ENCODE assay signal across 10 cellular contexts in the genomic region with DNA sequence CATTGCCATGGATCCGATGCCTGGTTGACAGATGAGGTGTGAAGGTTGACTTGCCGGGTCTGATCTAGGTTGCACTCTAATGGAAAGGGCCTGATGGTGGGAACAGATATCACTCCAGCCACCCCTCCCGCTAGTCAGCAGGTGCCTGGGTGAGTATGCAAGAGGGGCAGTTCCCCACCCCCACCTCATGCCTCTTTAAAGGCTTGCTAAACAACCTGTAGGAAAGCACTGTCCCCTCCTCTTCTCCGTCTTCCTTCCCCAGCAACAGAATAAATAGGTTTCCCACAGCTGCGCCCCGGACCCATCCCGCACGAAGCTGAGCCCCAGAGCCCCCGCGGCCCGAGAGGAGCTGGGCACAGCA. TPM values are rescaled to one million over a fixed set of nuclear protein-coding genes. Genes with fewer than 3 reads are reported as not detected.
DNase-seq lines count a peak whose midpoint lies in the region; ATAC-seq and TF ChIP-seq lines count a peak whose summit lies in the region.
"Had no signal": no experiment of that assay in that cellular context is flagged by ENCODE, and none has a peak within 500 bp of the region (broad histone marks: within the 10 kb centered on the region; RNA-seq: fewer than 3 reads in every experiment).

No MANE protein-coding gene starts in this region.

- H3K9me3 Mint-ChIP-seq in natural killer cell treated with Interleukin-12 subunit alpha and Interleukin-12 subunit beta and Interleukin-15 and Interleukin-18, amount 100 ng/mL, for 72 hours, result no peaks in the 10 kb centered on the region

- H3K27me3 ChIP-seq in heart left ventricle, result peaks cover 41 to 99% (median 68%) of the 10 kb centered on the region in 9 donors
- H3K27me3 ChIP-seq in ascending aorta, result peaks cover 10% of the 10 kb centered on the region
- peaks cover 97% of the 10 kb centered on the region for H3K27me3 ChIP-seq in upper lobe of right lung

- no peak overlapping the region for H3K27ac ChIP-seq in heart left ventricle
- no peak overlapping the region for H3K27ac ChIP-seq in ascending aorta
- H3K27ac ChIP-seq in upper lobe of right lung, result no peak overlapping the region

- peaks cover 0 to 4% (median 0%) of the 10 kb centered on the region in 12 donors for H3K9me3 ChIP-seq in heart left ventricle
- H3K9me3 ChIP-seq in ascending aorta, result no peaks in the 10 kb centered on the region
- no peaks in the 10 kb centered on the region for H3K9me3 ChIP-seq in upper lobe of right lung

- DNase-seq in heart left ventricle (no peak), left cardiac atrium (no peak), ascending aorta (ENCODE audit: low spot score in 2 of 2) (no peak), upper lobe of right lung (no peak), NCI-H510A (lab: John Stamatoyannopoulos, UW) (no peak), ecto neural progenitor cell (ENCODE audit: low spot score) (no peak)
- DNase-seq in natural killer cell treated with Interleukin-12 subunit alpha and Interleukin-12 subunit beta and Interleukin-15 and Interleukin-18, amount 100 ng/mL, for 72 hours (ENCODE audit: low spot score), result no peak
- DNase-seq: activated naive CD4-positive, alpha-beta T cell treated with Interleukin-2 at 50 U/mL for 16 hours had no signal

- peak overlapping the region; percentile 62 for H3K4me3 Mint-ChIP-seq in natural killer cell treated with Interleukin-12 subunit alpha and Interleukin-12 subunit beta and Interleukin-15 and Interleukin-18, amount 100 ng/mL, for 72 hours

- WGBS in heart left ventricle, 4 donors, result 6 to 10% (median 8%) methylated on average over 10 to 11 of the region's 11 CpGs

- H3K36me3 ChIP-seq in heart left ventricle (no peaks in the 10 kb centered on the region), ascending aorta (no peaks in the 10 kb centered on the region), upper lobe of right lung (no peaks in the 10 kb centered on the region)

- H3K27ac Mint-ChIP-seq in natural killer cell treated with Interleukin-12 subunit alpha and Interleukin-12 subunit beta and Interleukin-15 and Interleukin-18, amount 100 ng/mL, for 72 hours, result no peak overlapping the region
- H3K27ac Mint-ChIP-seq: CD14-positive monocyte had no signal

- no peak for ATAC-seq in heart left ventricle
- no peak for ATAC-seq in left cardiac atrium
- ATAC-seq in natural killer cell treated with Interleukin-12 subunit alpha and Interleukin-12 subunit beta and Interleukin-15 and Interleukin-18, amount 100 ng/mL, for 72 hours, result no peak
- ATAC-seq in upper lobe of right lung, result no peak
- no peak for ATAC-seq in HG03460 (IDR thresholded peaks at IDR 0.05; ENCODE audit: unreplicated experiment)

- peaks cover 0 to 4% of the 10 kb centered on the region in 2 donors for H3K4me1 Mint-ChIP-seq in natural killer cell treated with Interleukin-12 subunit alpha and Interleukin-12 subunit beta and Interleukin-15 and Interleukin-18, amount 100 ng/mL, for 72 hours (ENCODE audit: low read depth in 2 of 2)

- peak overlapping the region; percentile 8 to 66 (median 54) for H3K4me3 ChIP-seq in heart left ventricle
- peak overlapping the region; percentile 58 to 74 for H3K4me3 ChIP-seq in ascending aorta
- peak overlapping the region; percentile 62 for H3K4me3 ChIP-seq in upper lobe of right lung

- intact Hi-C loops in heart left ventricle (cut with DNase I), result no loop called here
- intact Hi-C loops in left cardiac atrium (cut with DNase I), result no loop called here
- intact Hi-C loops in ascending aorta (cut with DNase I), result no loop called here
- intact Hi-C loops in upper lobe of right lung (cut with DNase I), result no loop called here

- no peaks in the 10 kb centered on the region for H3K36me3 Mint-ChIP-seq in natural killer cell treated with Interleukin-12 subunit alpha and Interleukin-12 subunit beta and Interleukin-15 and Interleukin-18, amount 100 ng/mL, for 72 hours
- H3K36me3 Mint-ChIP-seq: CD14-positive monocyte had no signal

- no peak for TF ChIP-seq POLR2A in heart left ventricle (IDR thresholded peaks at IDR 0.05)

- TF ChIP-seq CTCF in heart left ventricle (IDR thresholded peaks at IDR 0.05), result no peak
- no peak for TF ChIP-seq CTCF in ascending aorta (IDR thresholded peaks at IDR 0.05)
- no peak for TF ChIP-seq CTCF in upper lobe of right lung (IDR thresholded peaks at IDR 0.05)

- H3K4me1 ChIP-seq in heart left ventricle (peaks cover 6 to 38% (median 30%) of the 10 kb centered on the region in 12 donors), ascending aorta (peaks cover 27 to 28% of the 10 kb centered on the region in 2 donors), upper lobe of right lung (peaks cover 27% of the 10 kb centered on the region)

- H3K27me3 Mint-ChIP-seq in natural killer cell treated with Interleukin-12 subunit alpha and Interleukin-12 subunit beta and Interleukin-15 and Interleukin-18, amount 100 ng/mL, for 72 hours, result peaks cover 52 to 61% of the 10 kb centered on the region in 2 donors

RNA-seq across cellular contexts. Expression of a gene that starts 0.7 kb away (rescaled TPM):
- total RNA-seq in heart left ventricle (under 1 TPM in 2 of 9 donors, not detected in 7; 0.09 to 0.20 TPM), left cardiac atrium (under 1 TPM; 0.09 to 0.26 TPM), ascending aorta (not detected), upper lobe of right lung (0.23 TPM)
- under 1 TPM in 1 of 2 donors, not detected in 1; 0.04 TPM for polyA plus RNA-seq in heart left ventricle
- total RNA-seq in natural killer cell treated with Interleukin-12 subunit alpha and Interleukin-12 subunit beta and Interleukin-15 and Interleukin-18, amount 100 ng/mL, for 72 hours, result not detected
- polyA plus RNA-seq: CD14-positive monocyte had no signal
